ENCODE assay signal across 8 cellular contexts in the genomic region with DNA sequence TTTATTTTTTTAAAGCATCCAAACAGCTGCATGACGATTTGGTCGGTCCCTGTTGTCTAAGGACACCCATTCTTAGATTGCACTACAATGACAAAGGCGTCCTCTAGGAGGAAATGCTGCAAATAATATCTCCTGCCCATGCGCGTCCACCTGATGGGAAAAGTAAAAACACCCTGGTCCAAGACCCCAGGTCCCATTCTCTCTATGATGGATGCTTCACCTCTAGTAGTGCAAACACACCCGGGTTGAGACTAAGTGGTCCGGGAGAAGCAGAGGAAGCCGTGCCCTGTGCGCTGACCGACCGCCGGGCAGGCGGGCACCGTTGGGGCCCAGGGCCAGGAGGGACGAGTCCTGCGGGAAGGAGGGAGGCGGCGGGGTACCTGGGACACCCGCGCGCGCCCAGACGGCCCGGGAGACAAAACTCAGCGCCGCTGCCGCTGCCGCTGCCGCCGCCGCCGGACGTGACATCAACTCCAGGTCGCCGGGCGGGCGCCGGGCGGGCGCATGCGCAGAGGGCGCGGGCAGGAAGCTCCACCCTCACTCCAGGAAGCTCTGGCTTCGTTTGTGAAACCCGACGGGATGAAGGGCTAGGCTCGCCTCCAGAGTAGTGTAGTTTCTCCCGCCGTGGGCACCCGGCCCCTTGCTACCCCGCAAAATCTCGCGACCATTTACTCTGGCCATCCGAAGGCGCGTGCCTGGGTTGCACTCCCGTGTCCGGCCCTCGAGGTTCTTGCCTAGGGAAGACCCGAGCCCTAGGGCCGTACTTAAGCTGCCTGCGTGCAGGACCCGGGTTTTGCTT. TPM values are rescaled to one million over a fixed set of nuclear protein-coding genes. Genes with fewer than 3 reads are reported as not detected.
DNase-seq lines count a peak whose midpoint lies in the region; ATAC-seq, FAIRE-seq and TF ChIP-seq lines count a peak whose summit lies in the region.

A gene (minus strand): TSS at position 462 of the 799 bp plus-strand sequence. CDS start 1,639 bp downstream, outside the sequence.

- H3K27ac ChIP-seq in adipose tissue (ENCODE audit: low read depth, low read length) (peak within 1 kb of the TSS; percentile 71), heart left ventricle (peak within 1 kb of the TSS; percentile 75 to 97 (median 94)), upper lobe of right lung (peak within 1 kb of the TSS; percentile 89)

- DNase-seq in GM12892 (ENCODE audit: insufficient read length) = peak; percentile 80
- DNase-seq in NCI-H1436 (lab: John Stamatoyannopoulos, UW) = peak; percentile 85
- peak; percentile 82 to 94 (median 90) for DNase-seq in T-cell
- DNase-seq in heart left ventricle = peak; percentile 92 to 97 (median 94)
- DNase-seq in posterior vena cava (ENCODE audit: low spot score) = peak; percentile 98
- peak; percentile 96 for DNase-seq in upper lobe of right lung

- TF ChIP-seq CTCF in heart left ventricle (IDR thresholded peaks at IDR 0.05) (peak in 4 of 12 donors; percentile 5 to 23 (median 12)), upper lobe of right lung (IDR thresholded peaks at IDR 0.05) (no peak)

- peak within 1 kb of the TSS; percentile 96 to 99 for H3K27ac Mint-ChIP-seq in T-cell

- FAIRE-seq in GM12892 (lab: Jason Lieb, UNC) = peak; percentile 94

- H3K4me1 Mint-ChIP-seq in T-cell = peaks cover 20 to 33% (median 29%) of the 10 kb centered on the region in 3 donors

- intact Hi-C loops in heart left ventricle (cut with DNase I) = loop anchor here in 7 of 10 donors (2.0 to 10.0 kb wide), 7 partner anchors 131 to 416 kb away; a partner anchor contains a TSS
- intact Hi-C loops in posterior vena cava (cut with DNase I) = no loop called here
- intact Hi-C loops in upper lobe of right lung (cut with DNase I) = no loop called here

- peaks cover 0 to 35% (median 30%) of the 10 kb centered on the region in 9 donors for H3K36me3 ChIP-seq in heart left ventricle
- peaks cover 29% of the 10 kb centered on the region for H3K36me3 ChIP-seq in upper lobe of right lung

- H3K36me3 Mint-ChIP-seq in T-cell = peaks cover 18% of the 10 kb centered on the region

- 0 to 1% (median 1%) methylated on average over 56 to 63 of the region's 63 CpGs for WGBS in adipose tissue, 3 donors
- WGBS in heart left ventricle, 4 donors = 0 to 1% (median 1%) methylated on average over 23 to 63 of the region's 63 CpGs

- H3K9me3 ChIP-seq in heart left ventricle (no peaks in the 10 kb centered on the region), upper lobe of right lung (no peaks in the 10 kb centered on the region)

- H3K9me3 Mint-ChIP-seq in T-cell = no peaks in the 10 kb centered on the region

- H3K27me3 Mint-ChIP-seq in T-cell = no peaks in the 10 kb centered on the region

- CTCF ChIA-PET in T-cell (lab: Charles Lee) = interaction anchor here (0.6 to 2.7 kb wide), 14 partner anchors 8 to 417 kb away, joined by 3 to 19 read pairs (median 4); a partner anchor contains a TSS

- TF ChIP-seq POLR2A in GM12892 (IDR thresholded peaks at IDR 0.05; ENCODE audit: low read depth, low read length) (peak; percentile 92), heart left ventricle (IDR thresholded peaks at IDR 0.05) (peak in 1 of 2 donors; percentile 93)

- ATAC-seq in HG02798 (IDR thresholded peaks at IDR 0.05; ENCODE audit: poor library complexity, unreplicated experiment) (peak; percentile 95), T-cell (replicated peaks in 1 of 4) (peak; percentile 90 to 92 (median 92)), heart left ventricle (peak; percentile 72 to 97 (median 96)), upper lobe of right lung (peak; percentile 97)

- POLR2A ChIA-PET in T-cell (lab: Charles Lee) = interaction anchor here (0.9 to 1.9 kb wide), 5 partner anchors 26 to 789 kb away, joined by 3 to 10 read pairs (median 3); a partner anchor contains a TSS

- H3K4me3 ChIP-seq in heart left ventricle (peak within 1 kb of the TSS; percentile 53 to 94 (median 86)), upper lobe of right lung (peak within 1 kb of the TSS; percentile 90)

- peak within 1 kb of the TSS; percentile 86 to 93 (median 92) for H3K4me3 Mint-ChIP-seq in T-cell

- H3K4me1 ChIP-seq in heart left ventricle = peaks cover 0 to 43% (median 18%) of the 10 kb centered on the region in 12 donors
- H3K4me1 ChIP-seq in upper lobe of right lung = peaks cover 6% of the 10 kb centered on the region

- H3K27me3 ChIP-seq in heart left ventricle (no peaks in the 10 kb centered on the region), upper lobe of right lung (no peaks in the 10 kb centered on the region)

RNA-seq across cellular contexts. Expression of the gene that starts here (rescaled TPM):
- polyA plus RNA-seq in GM12892 (2012; ENCODE audit: missing spikeins) = 38.1 TPM
- total RNA-seq in T-cell (10 to 100 TPM; 12.7 to 16.2 (median 14.6) TPM), heart left ventricle (10 to 100 TPM; 17.0 to 31.9 (median 22.9) TPM), posterior vena cava (10 to 100 TPM in 1 of 2 donors, 1 to 10 TPM in 1; 9.9 to 11.9 TPM), upper lobe of right lung (18.1 TPM)
- polyA plus RNA-seq in adipose tissue (10 to 100 TPM in 1 of 3 donors, 1 to 10 TPM in 2; 6.6 to 10.8 (median 9.2) TPM), heart left ventricle (10 to 100 TPM; 20.5 to 27.1 TPM)

Comparison
In these comparisons a context has a peak if more than half of its experiments do, and no peak if none do; other contexts are left out.
1. Peak in every context shown above with its lines: DNase-seq, ATAC-seq, H3K4me3 ChIP-seq and H3K27ac ChIP-seq.
2. intact Hi-C loops: an anchor here in heart left ventricle (2.0 to 10.0 kb wide); none called in posterior vena cava and upper lobe of right lung.